In genomic region chr16:85309656-85310587, GRCh38 we compare ENCODE assay signal across 8 cellular contexts.
DNase-seq lines count a peak whose midpoint lies in the region; ATAC-seq and TF ChIP-seq lines count a peak whose summit lies in the region.

No MANE protein-coding gene starts in this region.

- H3K27me3 ChIP-seq in endodermal cell (ENCODE audit: control insufficient read depth, insufficient read depth, low read length, poor library complexity, severe bottlenecking), result no peaks in the 10 kb centered on the region

- TF ChIP-seq CTCF in endodermal cell (conservative IDR thresholded peaks at IDR 0.05) (no peak), foreskin fibroblast (IDR thresholded peaks at IDR 0.05; ENCODE audit: low read depth, low read length) (no peak)

- no peaks in the 10 kb centered on the region for H3K36me3 ChIP-seq in endodermal cell (ENCODE audit: control insufficient read depth, insufficient read depth, low read length)

- WGBS in endodermal cell (ENCODE audit: insufficient coverage in 1 of 2, insufficient read length in 1 of 2), 2 experiments, result 48 to 70% methylated on average over 15 to 37 of the region's 37 CpGs

- peaks cover 5% of the 10 kb centered on the region for H3K9me3 Mint-ChIP-seq in endodermal cell

- no peak overlapping the region for H3K4me3 Mint-ChIP-seq in endodermal cell

- H3K4me1 ChIP-seq in endodermal cell (ENCODE audit: control insufficient read depth, insufficient read depth, low read length), result peaks cover 35% of the 10 kb centered on the region

- H3K9ac ChIP-seq in endodermal cell (ENCODE audit: extremely low read depth, low read length, poor library complexity, severe bottlenecking), result no peak overlapping the region

- H3K27ac Mint-ChIP-seq in endodermal cell, result no peak overlapping the region

- ATAC-seq in GM21423 (IDR thresholded peaks at IDR 0.05; ENCODE audit: unreplicated experiment), result no peak
- no peak for ATAC-seq in HG02885 (IDR thresholded peaks at IDR 0.05; ENCODE audit: poor library complexity, unreplicated experiment)

- no peaks in the 10 kb centered on the region for H3K27me3 Mint-ChIP-seq in endodermal cell (ENCODE audit: insufficient read depth)

- H3K4me3 ChIP-seq in endodermal cell (ENCODE audit: low read length) (no peak overlapping the region), foreskin fibroblast (ENCODE audit: low read depth in 1 of 2, low read length in 2 of 2) (no peak overlapping the region)

- DNase-seq in DMS53 (lab: John Stamatoyannopoulos, UW) (peak; percentile 19), DMS53 treated with DMSO at 0.1 percent for 48 hours (lab: John Stamatoyannopoulos, UW; ENCODE audit: unreplicated experiment) (no peak), OCI-M1 (lab: John Stamatoyannopoulos, UW) (peak; percentile 23), endodermal cell (peak; percentile 81), renal cortical epithelial cell (ENCODE audit: low read depth) (peak; percentile 2), foreskin fibroblast (no peak)

- no peaks in the 10 kb centered on the region for H3K36me3 Mint-ChIP-seq in endodermal cell (ENCODE audit: low read depth)

- peaks cover 45% of the 10 kb centered on the region for H3K4me1 Mint-ChIP-seq in endodermal cell

- H3K27ac ChIP-seq in endodermal cell (ENCODE audit: low read depth, low read length), result peak overlapping the region; percentile 80

- no peaks in the 10 kb centered on the region for H3K9me3 ChIP-seq in endodermal cell (ENCODE audit: control insufficient read depth, low read length)

Comparison
In these comparisons a context has a peak if more than half of its experiments do, and no peak if none do; other contexts are left out.
1. DNase-seq: peak in DMS53 (single experiment), OCI-M1 (single experiment), endodermal cell (single experiment) and renal cortical epithelial cell (single experiment); none in DMS53 treated with DMSO at 0.1 percent for 48 hours (single experiment) and foreskin fibroblast (0 of 2).